In genomic region chr12:92234533-92234932, GRCh38 we compare ENCODE assay signal across 1 cellular context.
TF ChIP-seq lines count a peak whose summit lies in the region.

No MANE protein-coding gene starts in this region.

TF ChIP-seq in GM23338, 12 proteins besides CTCF, POLR2A, EP300 and RAD21:
- TF ChIP-seq ZNF462 (CRISPR knock-in tag; IDR thresholded peaks at IDR 0.05) (no peak), EZH2 (IDR thresholded peaks at IDR 0.05; ENCODE audit: low read depth, unreplicated experiment) (no peak), POLR2AphosphoS5 (IDR thresholded peaks at IDR 0.05; ENCODE audit: low read depth) (no peak), REST (IDR thresholded peaks at IDR 0.05; ENCODE audit: unreplicated experiment) (no peak), ZNF331 (CRISPR knock-in tag; IDR thresholded peaks at IDR 0.05; ENCODE audit: low read depth) (no peak), NANOG (IDR thresholded peaks at IDR 0.05; ENCODE audit: borderline replicate concordance) (no peak), JUNB (IDR thresholded peaks at IDR 0.05; ENCODE audit: unreplicated experiment) (no peak), ZNF114 (CRISPR knock-in tag; IDR thresholded peaks at IDR 0.05) (no peak), STAT1 (IDR thresholded peaks at IDR 0.05; ENCODE audit: unreplicated experiment) (no peak), CREB1 (CRISPR knock-in tag; IDR thresholded peaks at IDR 0.05; ENCODE audit: low read depth) (no peak), ETS1 (IDR thresholded peaks at IDR 0.05) (no peak), EZH2phosphoT487 (IDR thresholded peaks at IDR 0.05; ENCODE audit: unreplicated experiment) (no peak)
